In genomic region chr1:36126005-36126716, GRCh38 we compare ENCODE assay signal across 1 cellular context.
TF ChIP-seq lines count a peak whose summit lies in the region.

No MANE protein-coding gene starts in this region.

TF ChIP-seq in H1, 55 proteins besides CTCF, POLR2A, EP300 and RAD21:
- TF ChIP-seq CBX8 (IDR thresholded peaks at IDR 0.05; ENCODE audit: borderline replicate concordance, low read depth, low read length) = no peak
